Comparison of ENCODE assay signal across 20 cellular contexts in genomic region chr9:108956098-108956533, GRCh38. TPM values are rescaled to one million over a fixed set of nuclear protein-coding genes. Genes with fewer than 3 reads are reported as not detected.
DNase-seq lines count a peak whose midpoint lies in the region; ATAC-seq and TF ChIP-seq lines count a peak whose summit lies in the region.
"Had no signal": no experiment of that assay in that cellular context is flagged by ENCODE, and none has a peak within 500 bp of the region (broad histone marks: within the 10 kb centered on the region; RNA-seq: fewer than 3 reads in every experiment).

No MANE protein-coding gene starts in this region.

- H3K4me1 ChIP-seq in cardiac muscle cell (ENCODE audit: low read depth) (peaks cover 23% of the 10 kb centered on the region), SK-N-SH (ENCODE audit: control insufficient read depth in 1 of 2, insufficient read depth in 2 of 2, low read depth in 1 of 2, low read length in 1 of 2) (peaks cover 2 to 11% of the 10 kb centered on the region in 2 experiments; a peak in 3 of 4 replicates), parathyroid adenoma (peaks cover 5% of the 10 kb centered on the region), PC-3 (ENCODE audit: insufficient read depth, low read length) (peaks cover 16% of the 10 kb centered on the region), aorta (ENCODE audit: control insufficient read depth in 1 of 2, insufficient read depth in 2 of 2, low read length in 2 of 2) (no peaks in the 10 kb centered on the region)

- POLR2A ChIA-PET in SK-N-SH (lab: Yijun Ruan, JAX) (no interaction called here), PC-3 (lab: Charles Lee; ENCODE audit: unreplicated experiment) (no interaction called here)

- H3K4me3 ChIP-seq in cardiac muscle cell (no peak overlapping the region), SK-N-SH (ENCODE audit: low read depth in 2 of 2, low read length in 1 of 2) (no peak overlapping the region), parathyroid adenoma (ENCODE audit: low read depth, low read length) (no peak overlapping the region), PC-3 (ENCODE audit: low read length) (no peak overlapping the region), aorta (ENCODE audit: low read length in 2 of 2) (no peak overlapping the region)
- H3K4me3 ChIP-seq: GM23338 had no signal

- H3K27ac ChIP-seq in cardiac muscle cell (peak overlapping the region; percentile 31), SK-N-SH (ENCODE audit: low read depth in 2 of 2, low read length in 1 of 2) (peak overlapping the region; percentile 1 to 84; a peak in 3 of 4 replicates), parathyroid adenoma (no peak overlapping the region), PC-3 (ENCODE audit: low read length) (no peak overlapping the region), aorta (ENCODE audit: low read depth in 1 of 2, low read length in 2 of 2) (no peak overlapping the region)

- BruUV-seq in PC-3 (replicated peaks; lab: Mats Ljungman, UMichigan) = no TSS peak

- peak in 1 of 2 experiments; percentile 69; a peak in 2 of 4 replicates for TF ChIP-seq EP300 in SK-N-SH (IDR thresholded peaks at IDR 0.05; ENCODE audit: borderline replicate concordance in 1 of 2, low read depth in 1 of 2, low read length in 1 of 2)

- no peaks in the 10 kb centered on the region for H3K9me3 ChIP-seq in cardiac muscle cell (ENCODE audit: low read depth)
- no peaks in the 10 kb centered on the region for H3K9me3 ChIP-seq in SK-N-SH
- no peaks in the 10 kb centered on the region for H3K9me3 ChIP-seq in parathyroid adenoma (ENCODE audit: control insufficient read depth, low read length)
- H3K9me3 ChIP-seq in PC-3 (ENCODE audit: low read length) = no peaks in the 10 kb centered on the region
- no peaks in the 10 kb centered on the region for H3K9me3 ChIP-seq in aorta (ENCODE audit: control insufficient read depth, low read length)

- no peak for DNase-seq in cardiac muscle cell (ENCODE audit: low read depth in 1 of 2, low spot score in 1 of 2)
- no peak for DNase-seq in Right ventricle myocardium inferior (ENCODE audit: missing footprints)
- peak; percentile 11 for DNase-seq in NCI-H2029 (lab: John Stamatoyannopoulos, UW)
- DNase-seq in SK-N-SH = peak; percentile 50
- DNase-seq in PC-3 = no peak
- DNase-seq in aorta = no peak
- no peak for DNase-seq in activated CD4-positive, CD25-positive, alpha-beta regulatory T cell treated with anti-CD3 and anti-CD28 coated beads, Interleukin-2, amount 50 U/mL, for 72 hours
- DNase-seq: AML-193, DND-41, GDM1, HFFc6, KBM-7, NCI-H1092, NCI-H187 treated with DMSO at 0.1 percent for 48 hours, NCI-H345, NCI-H748 treated with DMSO at 0.1 percent for 48 hours, Right ventricle myocardium superior had no signal

- H3K36me3 ChIP-seq in cardiac muscle cell (peaks cover 21% of the 10 kb centered on the region), SK-N-SH (replicated peaks in 1 of 2; ENCODE audit: control insufficient read depth in 1 of 2, insufficient read depth in 2 of 2, low read length in 1 of 2) (peaks cover 5 to 14% of the 10 kb centered on the region in 2 experiments), parathyroid adenoma (ENCODE audit: control insufficient read depth, insufficient read depth, low read length) (no peaks in the 10 kb centered on the region), PC-3 (ENCODE audit: low read depth, low read length) (peaks cover 12% of the 10 kb centered on the region), aorta (ENCODE audit: control insufficient read depth in 1 of 2, insufficient read depth in 2 of 2, low read length in 1 of 2) (no peaks in the 10 kb centered on the region)

- no peak for TF ChIP-seq RAD21 in SK-N-SH (IDR thresholded peaks at IDR 0.05; ENCODE audit: low read length)

- no peak overlapping the region for H3K4me2 ChIP-seq in SK-N-SH
- peak overlapping the region; percentile 25 for H3K4me2 ChIP-seq in parathyroid adenoma (ENCODE audit: low read length)
- H3K4me2 ChIP-seq in PC-3 (ENCODE audit: low read length) = no peak overlapping the region
- H3K4me2 ChIP-seq: GM23338 had no signal

- no peaks in the 10 kb centered on the region for H3K79me2 ChIP-seq in SK-N-SH (ENCODE audit: insufficient read depth)
- no peaks in the 10 kb centered on the region for H3K79me2 ChIP-seq in parathyroid adenoma
- H3K79me2 ChIP-seq in PC-3 (ENCODE audit: low read length) = no peaks in the 10 kb centered on the region

- H3K9me2 ChIP-seq in SK-N-SH (no peaks in the 10 kb centered on the region), PC-3 (replicated peaks; ENCODE audit: low read length) (no peaks in the 10 kb centered on the region)

- TF ChIP-seq CTCF in cardiac muscle cell (IDR thresholded peaks at IDR 0.05; ENCODE audit: low read depth, low read length) = no peak
- TF ChIP-seq CTCF in SK-N-SH (IDR thresholded peaks at IDR 0.05) = no peak
- TF ChIP-seq CTCF in parathyroid adenoma (IDR thresholded peaks at IDR 0.05) = no peak
- no peak for TF ChIP-seq CTCF in PC-3 (conservative IDR thresholded peaks at IDR 0.05; ENCODE audit: low read depth, low read length)

- 81% methylated on average over 4 of the region's 4 CpGs for WGBS in SK-N-SH (ENCODE audit: low lambda C conversion rate)
- 90% methylated on average over 4 of the region's 4 CpGs for WGBS in aorta, 2 donors

- intact Hi-C loops in Right ventricle myocardium inferior (cut with DNase I) (no loop called here), PC-3 (cut with micrococcal nuclease) (loop anchor here (10.0 kb wide), 1 partner anchor 79 kb away; no protein-coding TSS in a partner anchor), aorta (cut with DNase I) (loop anchor here in 1 of 2 donors (10.0 kb wide), 1 partner anchor 771 kb away; no protein-coding TSS in a partner anchor)

- CTCF ChIA-PET in SK-N-SH (lab: Yijun Ruan, JAX) = interaction anchor here (0.6 kb wide), 1 partner anchor 9 kb away, joined by 3 read pairs; no protein-coding TSS in a partner anchor
- CTCF ChIA-PET in PC-3 (lab: Charles Lee) = no interaction called here

- H3K27me3 ChIP-seq in cardiac muscle cell (no peaks in the 10 kb centered on the region), SK-N-SH (ENCODE audit: insufficient read depth) (no peaks in the 10 kb centered on the region), parathyroid adenoma (ENCODE audit: control insufficient read depth, insufficient read depth, low read length) (no peaks in the 10 kb centered on the region), PC-3 (ENCODE audit: low read length) (no peaks in the 10 kb centered on the region), aorta (ENCODE audit: control insufficient read depth in 1 of 2, insufficient read depth in 2 of 2, low read length in 1 of 2) (no peaks in the 10 kb centered on the region)

- H3K9ac ChIP-seq in SK-N-SH (no peak overlapping the region), parathyroid adenoma (no peak overlapping the region), PC-3 (ENCODE audit: low read length) (no peak overlapping the region)

- H2AFZ ChIP-seq in SK-N-SH (ENCODE audit: low read depth) (no peak overlapping the region), parathyroid adenoma (peak overlapping the region; percentile 34), PC-3 (ENCODE audit: low read length) (no peak overlapping the region)
- H2AFZ ChIP-seq: GM23338 had no signal

- H3F3A ChIP-seq in SK-N-SH (replicated peaks; ENCODE audit: insufficient read depth) (peaks cover 12% of the 10 kb centered on the region), PC-3 (ENCODE audit: low read length, unreplicated experiment) (no peaks in the 10 kb centered on the region)

- ATAC-seq in Right ventricle myocardium inferior (no peak), PC-3 (no peak), aorta (ENCODE audit: low FRiP score) (no peak)
- ATAC-seq: GM23338, Panc1 had no signal

- H4K20me1 ChIP-seq in SK-N-SH (ENCODE audit: insufficient read depth) (no peaks in the 10 kb centered on the region), PC-3 (ENCODE audit: low read length) (no peaks in the 10 kb centered on the region)

TF ChIP-seq in SK-N-SH, 30 proteins besides CTCF, POLR2A, EP300 and RAD21 (continues in another document):
- TF ChIP-seq TEAD4 (IDR thresholded peaks at IDR 0.05; ENCODE audit: borderline replicate concordance, insufficient read depth) (no peak), FOXM1 (IDR thresholded peaks at IDR 0.05; ENCODE audit: low read depth) (no peak), MXI1 (IDR thresholded peaks at IDR 0.05; ENCODE audit: low read depth, low read length) (0 out of 2 replicates have a peak, but pooled peaks have one; percentile 44), POLR2AphosphoS5 (IDR thresholded peaks at IDR 0.05; ENCODE audit: low read depth, low read length) (no peak), CHD2 (IDR thresholded peaks at IDR 0.05; ENCODE audit: low read length, partially characterized antibody) (peak; percentile 22), EZH2phosphoT487 (IDR thresholded peaks at IDR 0.05; ENCODE audit: borderline replicate concordance, low read depth) (no peak), FOXJ3 (CRISPR knock-in tag; IDR thresholded peaks at IDR 0.05) (0 out of 2 replicates have a peak, but pooled peaks have one; percentile 47)

RNA-seq across cellular contexts. Expression of gene ABITRAM, which starts 21.9 kb away (rescaled TPM):
- 7.6 and 9.3 TPM in 2 replicates for total RNA-seq in cardiac muscle cell
- polyA plus RNA-seq in cardiac muscle cell = 20.4 and 30.1 TPM in 2 replicates
- 16.0 TPM for total RNA-seq in Right ventricle myocardium inferior
- polyA plus RNA-seq in SK-N-SH (2012; rRNA removed) = 13.9 and 18.2 TPM in 2 replicates
- 18.7 and 21.9 TPM in 2 replicates for polyA plus RNA-seq in SK-N-SH (2012; cell fraction: cytosol; rRNA removed)
- 12.0 and 22.8 TPM in 2 replicates for polyA plus RNA-seq in SK-N-SH (2012; cell fraction: nucleus; rRNA removed)
- total RNA-seq in PC-3 (2014; rRNA removed) = 4.7 and 7.8 TPM in 2 replicates
- 10 to 100 TPM in 1 of 2 donors, 1 to 10 TPM in 1; 8.3 to 11.1 TPM for total RNA-seq in aorta
- polyA plus RNA-seq in aorta = 10 to 100 TPM in 1 of 2 donors, 1 to 10 TPM in 1; 8.9 to 20.4 TPM

RNA-seq across cellular contexts. Expression of gene ELP1, which starts 22.2 kb away (rescaled TPM):
- total RNA-seq in cardiac muscle cell (31.7 and 42.6 TPM in 2 replicates), Right ventricle myocardium inferior (17.5 TPM), PC-3 (2014; rRNA removed) (26.0 and 53.6 TPM in 2 replicates), aorta (10 to 100 TPM; 13.9 to 19.5 TPM)
- polyA plus RNA-seq in cardiac muscle cell (25.0 and 25.7 TPM in 2 replicates), SK-N-SH (2012; rRNA removed) (19.1 and 25.2 TPM in 2 replicates), aorta (10 to 100 TPM in 1 of 2 donors, 1 to 10 TPM in 1; 4.3 to 20.0 TPM)
- 18.1 TPM in 2 replicates for polyA plus RNA-seq in SK-N-SH (2012; cell fraction: cytosol; rRNA removed)
- 42.6 and 74.0 TPM in 2 replicates for polyA plus RNA-seq in SK-N-SH (2012; cell fraction: nucleus; rRNA removed)

RNA-seq across cellular contexts. Expression of gene CTNNAL1, which starts 57.2 kb away (rescaled TPM):
- total RNA-seq in cardiac muscle cell (55.7 and 64.7 TPM in 2 replicates), Right ventricle myocardium inferior (70.7 TPM), PC-3 (2014; rRNA removed) (80.5 and 97.7 TPM in 2 replicates), aorta (10 to 100 TPM; 41.5 to 44.2 TPM)
- polyA plus RNA-seq in cardiac muscle cell (102 and 115 TPM in 2 replicates), SK-N-SH (2012; rRNA removed) (32.8 and 45.0 TPM in 2 replicates), aorta (10 to 100 TPM; 59.1 to 72.4 TPM)
- polyA plus RNA-seq in SK-N-SH (2012; cell fraction: cytosol; rRNA removed) = 61.3 and 78.0 TPM in 2 replicates
- 18.5 and 32.1 TPM in 2 replicates for polyA plus RNA-seq in SK-N-SH (2012; cell fraction: nucleus; rRNA removed)

Comparison
In these comparisons a context has a peak if more than half of its experiments do, and no peak if none do; other contexts are left out.
1. DNase-seq: peak in NCI-H2029 (single experiment) and SK-N-SH (single experiment); none in cardiac muscle cell (0 of 2), Right ventricle myocardium inferior (single experiment), PC-3 (single experiment), aorta (0 of 2) and activated CD4-positive, CD25-positive, alpha-beta regulatory T cell treated with anti-CD3 and anti-CD28 coated beads, Interleukin-2, amount 50 U/mL, for 72 hours (single experiment).
2. H3K27ac ChIP-seq: peak in cardiac muscle cell (single experiment) and SK-N-SH (2 of 2); none in parathyroid adenoma (single experiment), PC-3 (single experiment) and aorta (0 of 2).